Comparison of ENCODE assay signal across 24 cellular contexts in genomic region chr1:88291902-88292301, GRCh38.
"Had no signal": no experiment of that assay in that cellular context is flagged by ENCODE, and none has a peak within 500 bp of the region (broad histone marks: within the 10 kb centered on the region; RNA-seq: fewer than 3 reads in every experiment).

No MANE protein-coding gene starts in this region.

- H3K27me3 ChIP-seq: ascending aorta, breast epithelium, heart left ventricle, neutrophil, pancreas, right lobe of liver, suprapubic skin, transverse colon, uterus had no signal

- H3K9me3 Mint-ChIP-seq: activated naive CD4-positive, alpha-beta T cell treated with anti-CD3 and anti-CD28 coated beads, Interleukin-2, amount 50 U/mL, for 72 hours; activated T-cell treated with anti-CD3 and anti-CD28 coated beads, Interleukin-2, amount 50 U/mL, for 24 hours; activated T-helper 17 cell treated with anti-CD3 and anti-CD28 coated beads, Interleukin-2, amount 50 U/mL, for 72 hours; stimulated activated naive CD8-positive, alpha-beta T cell treated with anti-CD3 and anti-CD28 coated beads, Interleukin-15, Interleukin-2, amounts not matched to agents 100 ng/mL and 50 ng/mL, for 24 hours had no signal

- H3K36me3 Mint-ChIP-seq: activated naive CD4-positive, alpha-beta T cell treated with anti-CD3 and anti-CD28 coated beads, Interleukin-2, amount 50 U/mL, for 72 hours; natural killer cell treated with Interleukin-12 subunit alpha and Interleukin-12 subunit beta and Interleukin-15 and Interleukin-18, amount 100 ng/mL, for 72 hours had no signal

- H3K4me3 ChIP-seq: ascending aorta, breast epithelium, heart left ventricle, pancreas, right lobe of liver, skin epidermis, suprapubic skin, transverse colon, uterus had no signal

- H3K4me3 Mint-ChIP-seq: activated T-cell treated with anti-CD3 and anti-CD28 coated beads, Interleukin-2, amount 50 U/mL, for 24 hours; activated T-helper 17 cell treated with anti-CD3 and anti-CD28 coated beads, Interleukin-2, amount 50 U/mL, for 72 hours; natural killer cell treated with Interleukin-12 subunit alpha and Interleukin-12 subunit beta and Interleukin-15 and Interleukin-18, amount 100 ng/mL, for 72 hours; stimulated activated naive CD8-positive, alpha-beta T cell treated with anti-CD3 and anti-CD28 coated beads, Interleukin-15, Interleukin-2, amounts not matched to agents 100 ng/mL and 50 ng/mL, for 24 hours had no signal

- DNase-seq: activated CD4-positive, alpha-beta T cell treated with anti-CD3 and anti-CD28 coated beads for 1 hour; activated CD4-positive, alpha-beta T cell treated with anti-CD3 and anti-CD28 coated beads, Interleukin-2, amount 50 U/mL, for 1 hour; activated CD8-positive, alpha-beta memory T cell treated with anti-CD3 and anti-CD28 coated beads, Interleukin-2, amount 50 U/mL, for 4 hours; activated T-cell treated with anti-CD3 and anti-CD28 coated beads, Interleukin-2, amount 50 U/mL, for 24 hours; cerebellar nuclear complex; effector CD4-positive, alpha-beta T cell; heart left ventricle; left ventricle myocardium superior; mammary epithelial cell; right lobe of liver; stimulated activated CD4-positive, alpha-beta T cell treated with anti-CD3 and anti-CD28 coated beads, Interleukin-1b, Interleukin-23, amount 100 ng/mL, for 48 hours; transverse colon; uterus had no signal

- H3K4me1 Mint-ChIP-seq: activated T-helper 17 cell treated with anti-CD3 and anti-CD28 coated beads, Interleukin-2, amount 50 U/mL, for 72 hours had no signal

- H3K27ac ChIP-seq: ascending aorta, breast epithelium, heart left ventricle, neutrophil, pancreas, right lobe of liver, skin epidermis, suprapubic skin, transverse colon, uterus, VCaP had no signal

- ATAC-seq: activated naive CD4-positive, alpha-beta T cell treated with anti-CD3 and anti-CD28 coated beads, Interleukin-2, amount 50 U/mL, for 72 hours; activated T-helper 17 cell treated with anti-CD3 and anti-CD28 coated beads, Interleukin-2, amount 50 U/mL, for 72 hours; heart left ventricle; left ventricle myocardium superior; natural killer cell treated with Interleukin-12 subunit alpha and Interleukin-12 subunit beta and Interleukin-15 and Interleukin-18, amount 100 ng/mL, for 72 hours; right lobe of liver had no signal

- H3K9me3 ChIP-seq: ascending aorta, breast epithelium, heart left ventricle, neutrophil, pancreas, right lobe of liver, suprapubic skin, transverse colon, uterus had no signal

- H3K4me1 ChIP-seq: ascending aorta, breast epithelium, heart left ventricle, suprapubic skin, transverse colon, uterus had no signal

- H3K36me3 ChIP-seq: ascending aorta, breast epithelium, heart left ventricle, neutrophil, pancreas, right lobe of liver, suprapubic skin, transverse colon, uterus had no signal

- H3K27me3 Mint-ChIP-seq: activated T-cell treated with anti-CD3 and anti-CD28 coated beads, Interleukin-2, amount 50 U/mL, for 24 hours; activated T-helper 17 cell treated with anti-CD3 and anti-CD28 coated beads, Interleukin-2, amount 50 U/mL, for 72 hours; natural killer cell treated with Interleukin-12 subunit alpha and Interleukin-12 subunit beta and Interleukin-15 and Interleukin-18, amount 100 ng/mL, for 72 hours; stimulated activated naive CD8-positive, alpha-beta T cell treated with anti-CD3 and anti-CD28 coated beads, Interleukin-15, Interleukin-2, amounts not matched to agents 100 ng/mL and 50 ng/mL, for 24 hours had no signal

- H3K27ac Mint-ChIP-seq: activated naive CD4-positive, alpha-beta T cell treated with anti-CD3 and anti-CD28 coated beads, Interleukin-2, amount 50 U/mL, for 72 hours; activated T-cell treated with anti-CD3 and anti-CD28 coated beads, Interleukin-2, amount 50 U/mL, for 24 hours; activated T-helper 17 cell treated with anti-CD3 and anti-CD28 coated beads, Interleukin-2, amount 50 U/mL, for 72 hours; natural killer cell treated with Interleukin-12 subunit alpha and Interleukin-12 subunit beta and Interleukin-15 and Interleukin-18, amount 100 ng/mL, for 72 hours; stimulated activated naive CD8-positive, alpha-beta T cell treated with anti-CD3 and anti-CD28 coated beads, Interleukin-15, Interleukin-2, amounts not matched to agents 100 ng/mL and 50 ng/mL, for 24 hours had no signal
